14 cellular contexts compared by ENCODE assay signal in genomic region chr10:29415876-29416275, GRCh38.
A peak's percentile ranks its signal among the peaks of the same experiment; 100 is the strongest.
DNase-seq lines count a peak whose midpoint lies in the region; ATAC-seq and TF ChIP-seq lines count a peak whose summit lies in the region.
"Had no signal": no experiment of that assay in that cellular context is flagged by ENCODE, and none has a peak within 500 bp of the region (broad histone marks: within the 10 kb centered on the region; RNA-seq: fewer than 3 reads in every experiment).

No MANE protein-coding gene starts in this region.

- H2BK120ac ChIP-seq in trophoblast cell (ENCODE audit: insufficient read depth, low read length, poor library complexity), result no peak overlapping the region

- no peak overlapping the region for H2AK5ac ChIP-seq in trophoblast cell (ENCODE audit: low read length)

- no peaks in the 10 kb centered on the region for H3K79me1 ChIP-seq in trophoblast cell (ENCODE audit: low read length)

- H3K14ac ChIP-seq in trophoblast cell (ENCODE audit: low read length), result no peak overlapping the region

- CTCF ChIA-PET in A673 (lab: Charles Lee), result no interaction called here

- H3K36me3 ChIP-seq in A673 (ENCODE audit: insufficient read depth, low read length, poor library complexity, severe bottlenecking) (peaks cover 49% of the 10 kb centered on the region), trophoblast cell (ENCODE audit: control insufficient read depth in 1 of 2, insufficient read depth in 2 of 2, low read length in 2 of 2) (no peaks in the 10 kb centered on the region), right lobe of liver (peaks cover 0 to 17% (median under 1%) of the 10 kb centered on the region in 4 donors)

- H3K4me2 ChIP-seq in trophoblast cell (ENCODE audit: low read length), result no peak overlapping the region
- H3K4me2 ChIP-seq: BLaER1, GM23338 had no signal

- H4K91ac ChIP-seq in trophoblast cell (ENCODE audit: low read depth, low read length), result no peak overlapping the region

- no peak overlapping the region for H3K23ac ChIP-seq in trophoblast cell (ENCODE audit: low read length)

- H2AFZ ChIP-seq in trophoblast cell (ENCODE audit: insufficient read depth, low read length, poor library complexity), result no peak overlapping the region
- H2AFZ ChIP-seq: GM23338 had no signal

- H3K79me2 ChIP-seq in trophoblast cell (ENCODE audit: control insufficient read depth, insufficient read depth, low read length, poor library complexity), result no peaks in the 10 kb centered on the region

- H4K8ac ChIP-seq in trophoblast cell (ENCODE audit: low read depth, low read length), result no peak overlapping the region

- H3K4me3 ChIP-seq in A673 (ENCODE audit: low read depth, low read length, poor library complexity, severe bottlenecking), result no peak overlapping the region
- no peak overlapping the region for H3K4me3 ChIP-seq in fibroblast of pulmonary artery (replicated peaks; ENCODE audit: low read depth, low read length)
- H3K4me3 ChIP-seq in trophoblast cell (ENCODE audit: low read depth, low read length), result no peak overlapping the region
- no peak overlapping the region for H3K4me3 ChIP-seq in right lobe of liver
- H3K4me3 ChIP-seq in coronary artery, result no peak overlapping the region
- H3K4me3 ChIP-seq: BLaER1, GM23338 had no signal

- no peak overlapping the region for H4K12ac ChIP-seq in trophoblast cell (ENCODE audit: low read depth, low read length)

- H3K4me1 ChIP-seq in A673 (ENCODE audit: insufficient read depth, low read length, poor library complexity, severe bottlenecking), result peaks cover 45% of the 10 kb centered on the region
- no peaks in the 10 kb centered on the region for H3K4me1 ChIP-seq in trophoblast cell (ENCODE audit: control insufficient read depth in 1 of 2, insufficient read depth in 2 of 2, low read length in 2 of 2)
- peaks cover 0 to 32% (median 9%) of the 10 kb centered on the region in 4 donors for H3K4me1 ChIP-seq in right lobe of liver
- H3K4me1 ChIP-seq: BLaER1 had no signal

- TF ChIP-seq POLR2A in right lobe of liver (IDR thresholded peaks at IDR 0.05), result no peak

- DNase-seq in A673 (ENCODE audit: low spot score) (no peak), amniotic epithelial cell (ENCODE audit: low read depth) (peak; percentile 53), fibroblast of pulmonary artery (ENCODE audit: low read depth) (peak; percentile 31), trophoblast cell (peak; percentile 42 to 84), right lobe of liver (no peak), coronary artery (ENCODE audit: low spot score) (no peak)
- no peak for DNase-seq in activated naive CD4-positive, alpha-beta T cell treated with Interleukin-2 at 50 U/mL for 16 hours
- DNase-seq: AML-193; Caco-2; CD8-positive, alpha-beta memory T cell; H9 had no signal

- H3K9ac ChIP-seq in trophoblast cell (ENCODE audit: low read length), result no peak overlapping the region
- H3K9ac ChIP-seq: BLaER1 had no signal

- no peak for TF ChIP-seq CTCF in A673 (conservative IDR thresholded peaks at IDR 0.05; ENCODE audit: low read depth, low read length)
- TF ChIP-seq CTCF in fibroblast of pulmonary artery (IDR thresholded peaks at IDR 0.05; ENCODE audit: low read length, missing control alignments), result no peak
- TF ChIP-seq CTCF in right lobe of liver (IDR thresholded peaks at IDR 0.05), result no peak
- TF ChIP-seq CTCF in coronary artery (IDR thresholded peaks at IDR 0.05), result no peak

- H3K9me3 ChIP-seq in A673 (ENCODE audit: low read depth, low read length, poor library complexity, severe bottlenecking) (no peaks in the 10 kb centered on the region), trophoblast cell (ENCODE audit: insufficient read depth, low read depth, low read length) (no peaks in the 10 kb centered on the region), right lobe of liver (no peaks in the 10 kb centered on the region)
- H3K9me3 ChIP-seq: BLaER1, Caco-2 had no signal

- H2BK5ac ChIP-seq in trophoblast cell (ENCODE audit: low read depth, low read length, poor library complexity), result no peak overlapping the region

- H3K4ac ChIP-seq in trophoblast cell (ENCODE audit: low read depth, low read length), result no peak overlapping the region

- no CpG with 5 or more reads among the region's 2 CpGs for WGBS in trophoblast cell (ENCODE audit: extremely low coverage, insufficient coverage, insufficient read length)
- WGBS in right lobe of liver (ENCODE audit: insufficient coverage, low coverage, low lambda C conversion rate, missing lambda C conversion rate), result 90% methylated on average over 2 of the region's 2 CpGs

- H3K27ac ChIP-seq in A673 (ENCODE audit: low read depth, low read length, poor library complexity, severe bottlenecking), result peak overlapping the region; percentile 2
- H3K27ac ChIP-seq in trophoblast cell (ENCODE audit: low read depth, low read length), result no peak overlapping the region
- no peak overlapping the region for H3K27ac ChIP-seq in right lobe of liver
- H3K27ac ChIP-seq in coronary artery, result no peak overlapping the region
- H3K27ac ChIP-seq: 22Rv1, BLaER1 had no signal

- H3K18ac ChIP-seq in trophoblast cell (ENCODE audit: low read length), result no peak overlapping the region

- intact Hi-C loops in A673 (cut with micrococcal nuclease; ENCODE audit: unreplicated experiment), result no loop called here
- intact Hi-C loops in right lobe of liver (cut with DNase I), result no loop called here

- no peak overlapping the region for H2BK12ac ChIP-seq in trophoblast cell (ENCODE audit: low read length)

- POLR2A ChIA-PET in A673 (lab: Charles Lee; ENCODE audit: low non-redundant PET), result no interaction called here

- no peak for ATAC-seq in right lobe of liver
- ATAC-seq: GM23338 had no signal

- BruUV-seq in A673 (replicated peaks; lab: Mats Ljungman, UMichigan), result no TSS peak

- H3K27me3 ChIP-seq in A673 (replicated peaks; ENCODE audit: insufficient read depth, low read depth, low read length, poor library complexity), result no peaks in the 10 kb centered on the region
- H3K27me3 ChIP-seq in trophoblast cell (ENCODE audit: insufficient read depth, low read length), result no peaks in the 10 kb centered on the region
- no peaks in the 10 kb centered on the region for H3K27me3 ChIP-seq in right lobe of liver
- H3K27me3 ChIP-seq: BLaER1 had no signal

Comparison
In these comparisons a context has a peak if more than half of its experiments do, and no peak if none do; other contexts are left out.
1. DNase-seq: peak in amniotic epithelial cell (single experiment), fibroblast of pulmonary artery (single experiment) and trophoblast cell (2 of 2); none in A673 (single experiment), activated naive CD4-positive, alpha-beta T cell treated with Interleukin-2 at 50 U/mL for 16 hours (single experiment), right lobe of liver (0 of 3) and coronary artery (single experiment).